24 cellular contexts compared by ENCODE assay signal in genomic region chr12:82651489-82651888, GRCh38. TPM values are rescaled to one million over a fixed set of nuclear protein-coding genes. Genes with fewer than 3 reads are reported as not detected.
DNase-seq lines count a peak whose midpoint lies in the region; ATAC-seq and TF ChIP-seq lines count a peak whose summit lies in the region.
"Had no signal": no experiment of that assay in that cellular context is flagged by ENCODE, and none has a peak within 500 bp of the region (broad histone marks: within the 10 kb centered on the region; RNA-seq: fewer than 3 reads in every experiment).

No MANE protein-coding gene starts in this region.

- no peaks in the 10 kb centered on the region for H3K36me3 ChIP-seq in ovary
- H3K36me3 ChIP-seq: ascending aorta, neural progenitor cell, upper lobe of left lung had no signal

- no peaks in the 10 kb centered on the region for H3K27me3 ChIP-seq in ovary
- H3K27me3 ChIP-seq: ascending aorta, neural progenitor cell, upper lobe of left lung had no signal

- no peak for TF ChIP-seq CTCF in ovary (IDR thresholded peaks at IDR 0.05)

- no peaks in the 10 kb centered on the region for H3K4me1 ChIP-seq in ovary (ENCODE audit: insufficient read depth)
- H3K4me1 ChIP-seq: ascending aorta, psoas muscle, upper lobe of left lung had no signal

- intact Hi-C loops in ovary (cut with DNase I) = no loop called here

- peak; percentile 31 for DNase-seq in DMS 273 (lab: John Stamatoyannopoulos, UW; ENCODE audit: unreplicated experiment)
- DNase-seq in DMS 273 treated with DMSO at 0.1 percent for 48 hours (lab: John Stamatoyannopoulos, UW) = no peak
- DNase-seq in HPDE6-E6E7 (ENCODE audit: extremely low spot score) = peak; percentile 76
- peak; percentile 51 for DNase-seq in RPMI8226
- peak; percentile 65 for DNase-seq in renal cortical epithelial cell (ENCODE audit: low read depth)
- no peak for DNase-seq in ovary
- no peak for DNase-seq in activated naive CD8-positive, alpha-beta T cell treated with anti-CD3 and anti-CD28 coated beads, Interleukin-2, amount 50 U/mL, for 24 hours
- DNase-seq: activated CD8-positive, alpha-beta memory T cell treated with anti-CD3 and anti-CD28 coated beads for 24 hours; activated naive CD4-positive, alpha-beta T cell treated with anti-CD3 and anti-CD28 coated beads, Interleukin-2, amount 50 U/mL, for 16 hours; activated T-cell treated with anti-CD3 and anti-CD28 coated beads, Interleukin-2, amount 50 U/mL, for 48 hours; cerebellar nuclear complex; IMR-90; NCI-H1694 treated with DMSO at 0.1 percent for 48 hours; psoas muscle; Right ventricle myocardium superior; stimulated activated CD4-positive, alpha-beta T cell treated with anti-CD3 and anti-CD28 coated beads, Interleukin-4, amount 100 ng/mL, for 1 hour; upper lobe of left lung had no signal

- peaks cover 5% of the 10 kb centered on the region for H3K4me1 Mint-ChIP-seq in activated naive CD8-positive, alpha-beta T cell treated with anti-CD3 and anti-CD28 coated beads, Interleukin-2, amount 50 U/mL, for 24 hours
- H3K4me1 Mint-ChIP-seq: B cell had no signal

- no peaks in the 10 kb centered on the region for H3K9me3 Mint-ChIP-seq in activated naive CD8-positive, alpha-beta T cell treated with anti-CD3 and anti-CD28 coated beads, Interleukin-2, amount 50 U/mL, for 24 hours
- H3K9me3 Mint-ChIP-seq: neural progenitor cell; stimulated activated naive CD8-positive, alpha-beta T cell treated with anti-CD3 and anti-CD28 coated beads, Interleukin-15, Interleukin-2, amounts not matched to agents 100 ng/mL and 50 ng/mL, for 24 hours had no signal

- no peaks in the 10 kb centered on the region for H3K36me3 Mint-ChIP-seq in activated naive CD8-positive, alpha-beta T cell treated with anti-CD3 and anti-CD28 coated beads, Interleukin-2, amount 50 U/mL, for 24 hours (ENCODE audit: low read depth)
- H3K36me3 Mint-ChIP-seq: neural progenitor cell had no signal

- TF ChIP-seq EP300 in ovary (IDR thresholded peaks at IDR 0.05) = no peak

- ATAC-seq in GM19455 (IDR thresholded peaks at IDR 0.05; ENCODE audit: unreplicated experiment) = no peak
- no peak for ATAC-seq in activated naive CD8-positive, alpha-beta T cell treated with anti-CD3 and anti-CD28 coated beads, Interleukin-2, amount 50 U/mL, for 24 hours
- ATAC-seq: psoas muscle had no signal

- TF ChIP-seq POLR2A in ovary (IDR thresholded peaks at IDR 0.05) = no peak

- WGBS in ovary, 3 donors = 80 to 89% (median 83%) methylated on average over 4 of the region's 4 CpGs

- no peak overlapping the region for H3K4me3 Mint-ChIP-seq in activated naive CD8-positive, alpha-beta T cell treated with anti-CD3 and anti-CD28 coated beads, Interleukin-2, amount 50 U/mL, for 24 hours
- H3K4me3 Mint-ChIP-seq: B cell; neural progenitor cell; stimulated activated naive CD8-positive, alpha-beta T cell treated with anti-CD3 and anti-CD28 coated beads, Interleukin-15, Interleukin-2, amounts not matched to agents 100 ng/mL and 50 ng/mL, for 24 hours had no signal

- no peak overlapping the region for H3K27ac ChIP-seq in ovary
- H3K27ac ChIP-seq: 22Rv1, ascending aorta, neural progenitor cell, psoas muscle had no signal

- no peaks in the 10 kb centered on the region for H3K9me3 ChIP-seq in ovary
- H3K9me3 ChIP-seq: ascending aorta, psoas muscle, upper lobe of left lung had no signal

- no peak overlapping the region for H3K4me3 ChIP-seq in ovary
- H3K4me3 ChIP-seq: ascending aorta, neural progenitor cell, psoas muscle, skin epidermis, upper lobe of left lung had no signal

- H3K27me3 Mint-ChIP-seq in activated naive CD8-positive, alpha-beta T cell treated with anti-CD3 and anti-CD28 coated beads, Interleukin-2, amount 50 U/mL, for 24 hours = peaks cover 1% of the 10 kb centered on the region
- H3K27me3 Mint-ChIP-seq: stimulated activated naive CD8-positive, alpha-beta T cell treated with anti-CD3 and anti-CD28 coated beads, Interleukin-15, Interleukin-2, amounts not matched to agents 100 ng/mL and 50 ng/mL, for 24 hours had no signal

- no peak overlapping the region for H3K27ac Mint-ChIP-seq in activated naive CD8-positive, alpha-beta T cell treated with anti-CD3 and anti-CD28 coated beads, Interleukin-2, amount 50 U/mL, for 24 hours
- H3K27ac Mint-ChIP-seq: B cell; neural progenitor cell; stimulated activated naive CD8-positive, alpha-beta T cell treated with anti-CD3 and anti-CD28 coated beads, Interleukin-15, Interleukin-2, amounts not matched to agents 100 ng/mL and 50 ng/mL, for 24 hours had no signal

RNA-seq across cellular contexts. Expression of gene TMTC2, which starts 35.2 kb away (rescaled TPM):
- total RNA-seq in renal cortical epithelial cell (4.7 and 11.1 TPM in 2 replicates), ovary (10 to 100 TPM in 1 of 7 donors, 1 to 10 TPM in 6; 2.9 to 22.6 (median 5.6) TPM)
- polyA plus RNA-seq in ovary = 1 to 10 TPM; 2.0 to 5.9 TPM

Comparison
In these comparisons a context has a peak if more than half of its experiments do, and no peak if none do; other contexts are left out.
1. DNase-seq: peak in DMS 273 (single experiment), HPDE6-E6E7 (single experiment), RPMI8226 (single experiment) and renal cortical epithelial cell (single experiment); none in DMS 273 treated with DMSO at 0.1 percent for 48 hours (single experiment), ovary (0 of 5) and activated naive CD8-positive, alpha-beta T cell treated with anti-CD3 and anti-CD28 coated beads, Interleukin-2, amount 50 U/mL, for 24 hours (single experiment).